8 cellular contexts compared by ENCODE assay signal in genomic region chr3:197737319-197737649, GRCh38. TPM values are rescaled to one million over a fixed set of nuclear protein-coding genes. Genes with fewer than 3 reads are reported as not detected.
DNase-seq lines count a peak whose midpoint lies in the region; ATAC-seq, FAIRE-seq and TF ChIP-seq lines count a peak whose summit lies in the region.

No MANE protein-coding gene starts in this region.

- peaks cover 8% of the 10 kb centered on the region; the same call in 1 of the 2 replicates for H4K20me1 ChIP-seq in IMR-90 (ENCODE audit: insufficient read depth, low read length)

- POLR2A ChIA-PET in IMR-90 (lab: Charles Lee; ENCODE audit: unreplicated experiment): no interaction called here

- no peaks in the 10 kb centered on the region for H3K27me3 ChIP-seq in IMR-90 (ENCODE audit: control insufficient read depth, insufficient read depth, low read length)
- H3K27me3 ChIP-seq in bronchial epithelial cell (ENCODE audit: control insufficient read depth, insufficient read depth, low read length): no peaks in the 10 kb centered on the region
- no peaks in the 10 kb centered on the region for H3K27me3 ChIP-seq in mononuclear cell (ENCODE audit: insufficient read depth, low read length)

- no TSS peak for BruUV-seq in IMR-90 (replicated peaks; lab: Mats Ljungman, UMichigan)

- dilution Hi-C loops in IMR-90 (cut with HindIII; ENCODE audit: low sequenced_read_pairs, unreplicated experiment): no loop called here

- no peak for FAIRE-seq in bronchial epithelial cell (lab: Jason Lieb, UNC)

- peak overlapping the region; percentile 88 for H3K4me2 ChIP-seq in IMR-90 (ENCODE audit: low read depth, low read length)

- H2BK120ac ChIP-seq in IMR-90 (ENCODE audit: low read depth, low read length): peak overlapping the region; percentile 27; the same call in 1 of the 2 replicates

- peak overlapping the region; percentile 10 for H3K27ac ChIP-seq in IMR-90 (ENCODE audit: insufficient read depth, low read length)

- CTCF ChIA-PET in IMR-90 (lab: Yijun Ruan, JAX): no interaction called here

- peak overlapping the region; percentile 55; the same call in 1 of the 2 replicates for H3K23ac ChIP-seq in IMR-90 (ENCODE audit: low read depth, low read length)

- H3K9me3 ChIP-seq in IMR-90 (ENCODE audit: control insufficient read depth, insufficient read depth, low read length) (no peaks in the 10 kb centered on the region), mononuclear cell (ENCODE audit: low read depth, low read length) (no peaks in the 10 kb centered on the region)

- 0 out of 2 replicates have a peak overlapping the region, but pooled peaks have one; percentile 6 for H2AK5ac ChIP-seq in IMR-90 (ENCODE audit: low read depth, low read length)

- H3K56ac ChIP-seq in IMR-90 (ENCODE audit: extremely low read depth, insufficient read depth, low read length): peak overlapping the region; percentile 40

- TF ChIP-seq POLR2A in IMR-90 (IDR thresholded peaks at IDR 0.05; ENCODE audit: low read depth, low read length): no peak

- peaks cover 1% of the 10 kb centered on the region; the same call in 1 of the 2 replicates for H3K4me1 ChIP-seq in IMR-90 (ENCODE audit: control insufficient read depth, insufficient read depth, low read length)
- H3K4me1 ChIP-seq in mononuclear cell (ENCODE audit: insufficient read depth, low read length): peaks cover 35% of the 10 kb centered on the region

- H3K4me3 ChIP-seq in IMR-90 (ENCODE audit: insufficient read depth, low read depth, low read length) (peak overlapping the region; percentile 75), bronchial epithelial cell (ENCODE audit: low read depth, low read length) (peak overlapping the region; percentile 68), mononuclear cell (ENCODE audit: low read length) (peak overlapping the region; percentile 87)

- H3K79me1 ChIP-seq in IMR-90 (ENCODE audit: low read depth in 1 of 2, low read length in 2 of 2): peaks cover 15 to 42% of the 10 kb centered on the region in 2 experiments

- peak overlapping the region; percentile 91 for H2AFZ ChIP-seq in IMR-90 (replicated peaks; ENCODE audit: low read length, poor library complexity)

- TF ChIP-seq RAD21 in IMR-90 (IDR thresholded peaks at IDR 0.05; ENCODE audit: low read length): no peak

- H4K91ac ChIP-seq in IMR-90 (ENCODE audit: insufficient read depth, low read depth, low read length): peak overlapping the region; percentile 60

- intact Hi-C loops in IMR-90 (cut with micrococcal nuclease): loop anchor here (1.0 to 2.0 kb wide), 2 partner anchors 12 to 24 kb away; partner anchors contain the start of gene FYTTD1

- H2AK9ac ChIP-seq in IMR-90 (replicated peaks; ENCODE audit: low read depth, low read length, poor library complexity): peak overlapping the region; percentile 90

- no peak overlapping the region for H2BK15ac ChIP-seq in IMR-90 (ENCODE audit: low read depth, low read length)

- peak overlapping the region; percentile 3; the same call in 1 of the 2 replicates for H3K18ac ChIP-seq in IMR-90 (ENCODE audit: low read depth, low read length)

- TF ChIP-seq CTCF in IMR-90 (conservative IDR thresholded peaks at IDR 0.05; ENCODE audit: low read depth, low read length) (no peak), bronchial epithelial cell (IDR thresholded peaks at IDR 0.05; ENCODE audit: insufficient read depth, low read length, severe bottlenecking) (no peak)

- H2BK20ac ChIP-seq in IMR-90 (ENCODE audit: low read depth, low read length): no peak overlapping the region; the same call in 1 of the 2 replicates

- peak overlapping the region; percentile 90 for H3K14ac ChIP-seq in IMR-90 (replicated peaks; ENCODE audit: low read depth, low read length)

- H3K9ac ChIP-seq in IMR-90 (ENCODE audit: low read depth, low read length): peak overlapping the region; percentile 62

- peak overlapping the region; percentile 60 to 84 for H4K8ac ChIP-seq in IMR-90 (ENCODE audit: low read depth in 2 of 2, low read length in 2 of 2)

- H3K36me3 ChIP-seq in IMR-90 (ENCODE audit: control insufficient read depth, insufficient read depth, low read length): no peaks in the 10 kb centered on the region
- H3K36me3 ChIP-seq in bronchial epithelial cell (ENCODE audit: control insufficient read depth, insufficient read depth, low read length): no peaks in the 10 kb centered on the region

- 0% methylated on average over 2 of the region's 6 CpGs; no CpG with 5 or more reads in 1 of the 2 experiments for WGBS in IMR-90 (ENCODE audit: extremely low coverage in 2 of 2, insufficient read length in 1 of 2), 2 experiments

- H4K5ac ChIP-seq in IMR-90 (ENCODE audit: low read depth, low read length): peak overlapping the region; percentile 61

- DNase-seq in ACHN (peak; percentile 24), IMR-90 (no peak), bronchial epithelial cell (ENCODE audit: low read depth) (no peak), GDM1 (lab: John Stamatoyannopoulos, UW) (no peak), DMS114 treated with DMSO at 0.1 percent for 48 hours (lab: John Stamatoyannopoulos, UW; ENCODE audit: unreplicated experiment) (no peak), NCI-H2029 (lab: John Stamatoyannopoulos, UW) (no peak)
- no peak for DNase-seq in stimulated activated CD4-positive, alpha-beta T cell treated with anti-CD3 and anti-CD28 coated beads, Interleukin-15, amount 100 ng/mL, for 24 hours

- no peaks in the 10 kb centered on the region; the same call in 1 of the 2 replicates for H3K9me1 ChIP-seq in IMR-90 (ENCODE audit: insufficient read depth, low read length)

- peak overlapping the region; percentile 80 for H3K4ac ChIP-seq in IMR-90 (ENCODE audit: low read depth, low read length)

- ATAC-seq in IMR-90 (ENCODE audit: low read depth): no peak

- H2BK5ac ChIP-seq in IMR-90 (ENCODE audit: low read depth, low read length, poor library complexity, severe bottlenecking): peak overlapping the region; percentile 16

- in situ Hi-C loops in ACHN (cut with HindIII; ENCODE audit: low pct_ligation_motif_present, low pct_unique_long_range_greater_than_20kb, low sequenced_read_pairs) (no loop called here), IMR-90 (cut with MboI; ENCODE audit: low sequenced_read_pairs) (no loop called here)

TF ChIP-seq in IMR-90, 13 proteins besides CTCF, POLR2A, EP300 and RAD21:
- TF ChIP-seq MAFK (IDR thresholded peaks at IDR 0.05; ENCODE audit: low read depth, low read length) (no peak), RCOR1 (IDR thresholded peaks at IDR 0.05; ENCODE audit: insufficient replicate concordance, low read length) (no peak), CHD1 (IDR thresholded peaks at IDR 0.05; ENCODE audit: low read depth, low read length) (no peak), NFE2L2 (IDR thresholded peaks at IDR 0.05; ENCODE audit: low read depth, low read length) (no peak), MXI1 (IDR thresholded peaks at IDR 0.05; ENCODE audit: borderline replicate concordance, low read depth, low read length) (no peak), MAZ (IDR thresholded peaks at IDR 0.05; ENCODE audit: borderline replicate concordance, low read depth, low read length) (no peak), CEBPB (IDR thresholded peaks at IDR 0.05; ENCODE audit: low read depth, low read length) (no peak), ELK1 (IDR thresholded peaks at IDR 0.05; ENCODE audit: borderline replicate concordance, low read depth, low read length) (no peak), BHLHE40 (IDR thresholded peaks at IDR 0.05; ENCODE audit: low read depth, low read length) (no peak), SMC3 (IDR thresholded peaks at IDR 0.05; ENCODE audit: low read depth, low read length) (no peak), USF2 (IDR thresholded peaks at IDR 0.05; ENCODE audit: low read depth, low read length) (no peak), RFX5 (IDR thresholded peaks at IDR 0.05; ENCODE audit: low read depth, low read length) (no peak), FOS (IDR thresholded peaks at IDR 0.05; ENCODE audit: low read depth, low read length) (no peak)
TF ChIP-seq in IMR-90: peak in this region for 0.

RNA-seq across cellular contexts. Expression of gene RUBCN, which starts 0.6 kb away (rescaled TPM):
- total RNA-seq in IMR-90 (2012; rRNA removed): 8.3 and 10.8 TPM in 2 replicates
- polyA plus RNA-seq in IMR-90 (2012; rRNA removed): 11.8 and 12.6 TPM in 2 replicates
- 6.2 and 10.4 TPM in 2 replicates for polyA plus RNA-seq in IMR-90 (2012; cell fraction: cytosol; rRNA removed)
- polyA plus RNA-seq in IMR-90 (2012; cell fraction: nucleus; rRNA removed; ENCODE audit: low replicate concordance): 31.5 and 32.7 TPM in 2 replicates
- total RNA-seq in bronchial epithelial cell: 9.2 and 10.8 TPM in 2 replicates
- 36.7 TPM for total RNA-seq in mononuclear cell

RNA-seq across cellular contexts. Expression of gene FYTTD1, which starts 12.4 kb away (rescaled TPM):
- 50.2 and 67.2 TPM in 2 replicates for total RNA-seq in IMR-90 (2012; rRNA removed)
- 15.4 and 20.4 TPM in 2 replicates for polyA plus RNA-seq in IMR-90 (2012; rRNA removed)
- 2.2 and 3.6 TPM in 2 replicates for polyA plus RNA-seq in IMR-90 (2012; cell fraction: cytosol; rRNA removed)
- 1.6 and 12.9 TPM in 2 replicates for polyA plus RNA-seq in IMR-90 (2012; cell fraction: nucleus; rRNA removed; ENCODE audit: low replicate concordance)
- 37.9 and 47.4 TPM in 2 replicates for total RNA-seq in bronchial epithelial cell
- 60.2 TPM for total RNA-seq in mononuclear cell

RNA-seq across cellular contexts. Expression of gene LRCH3, which starts 53.8 kb away (rescaled TPM):
- total RNA-seq in IMR-90 (2012; rRNA removed) (28.5 and 33.1 TPM in 2 replicates), bronchial epithelial cell (25.5 and 33.8 TPM in 2 replicates), mononuclear cell (51.3 TPM)
- 30.4 and 40.5 TPM in 2 replicates for polyA plus RNA-seq in IMR-90 (2012; rRNA removed)
- polyA plus RNA-seq in IMR-90 (2012; cell fraction: cytosol; rRNA removed): 14.1 and 42.1 TPM in 2 replicates
- polyA plus RNA-seq in IMR-90 (2012; cell fraction: nucleus; rRNA removed; ENCODE audit: low replicate concordance): 19.7 and 60.8 TPM in 2 replicates
